Comparison of ENCODE assay signal across 8 cellular contexts in genomic region chr3:105686324-105686897, GRCh38.
DNase-seq lines count a peak whose midpoint lies in the region; ATAC-seq and TF ChIP-seq lines count a peak whose summit lies in the region.

No MANE protein-coding gene starts in this region.

- in situ Hi-C loops in transverse colon (cut with MboI; ENCODE audit: low pct_ligation_motif_present in 1 of 4, low pct_unique_long_range_greater_than_20kb in 1 of 4, low sequenced_read_pairs in 3 of 4) = loop anchor here (25.0 kb wide), 2 partner anchors 176 to 926 kb away; partner anchors contain the start of gene CBLB (in 1 of the 4)

- no peak overlapping the region for H2AFZ ChIP-seq in DND-41 (ENCODE audit: low read depth, low read length)

- peak overlapping the region; percentile 54 for H3K27ac Mint-ChIP-seq in activated T-helper 1 cell treated with anti-CD3 and anti-CD28 coated beads, Interleukin-12 subunit alpha, Interleukin-12 subunit beta, Interleukin-2, Interleukin-4 antibody, amounts not matched to agents 30 ng/mL and 10 ng/mL and 1 ng/mL, durations not matched to agents 14 hours and 24 hours and 36 hours
- no peak overlapping the region for H3K27ac Mint-ChIP-seq in stimulated activated memory B cell treated with anti-CD40 and anti-IgM and Interleukin-4, amounts not matched to agents 10 μg/mL and 1 μg/mL and 100 μg/mL, for 72 hours

- H3K9me3 Mint-ChIP-seq in activated T-helper 1 cell treated with anti-CD3 and anti-CD28 coated beads, Interleukin-12 subunit alpha, Interleukin-12 subunit beta, Interleukin-2, Interleukin-4 antibody, amounts not matched to agents 30 ng/mL and 10 ng/mL and 1 ng/mL, durations not matched to agents 14 hours and 24 hours and 36 hours = no peaks in the 10 kb centered on the region
- no peaks in the 10 kb centered on the region for H3K9me3 Mint-ChIP-seq in stimulated activated memory B cell treated with anti-CD40 and anti-IgM and Interleukin-4, amounts not matched to agents 10 μg/mL and 1 μg/mL and 100 μg/mL, for 72 hours

- no peaks in the 10 kb centered on the region for H3K4me1 ChIP-seq in DND-41 (ENCODE audit: insufficient read depth, low read length)
- H3K4me1 ChIP-seq in transverse colon = no peaks in the 10 kb centered on the region

- H3K4me3 Mint-ChIP-seq in activated T-helper 1 cell treated with anti-CD3 and anti-CD28 coated beads, Interleukin-12 subunit alpha, Interleukin-12 subunit beta, Interleukin-2, Interleukin-4 antibody, amounts not matched to agents 30 ng/mL and 10 ng/mL and 1 ng/mL, durations not matched to agents 14 hours and 24 hours and 36 hours = no peak overlapping the region
- H3K4me3 Mint-ChIP-seq in stimulated activated memory B cell treated with anti-CD40 and anti-IgM and Interleukin-4, amounts not matched to agents 10 μg/mL and 1 μg/mL and 100 μg/mL, for 72 hours = no peak overlapping the region

- intact Hi-C loops in activated T-helper 1 cell treated with anti-CD3 and anti-CD28 coated beads, Interleukin-12 subunit alpha, Interleukin-12 subunit beta, Interleukin-2, Interleukin-4 antibody, amounts not matched to agents 30 ng/mL and 10 ng/mL and 1 ng/mL, durations not matched to agents 14 hours and 24 hours and 36 hours (cut with micrococcal nuclease) = loop anchor here (1.0 to 10.0 kb wide), 6 partner anchors 120 to 1378 kb away; no protein-coding TSS in a partner anchor
- intact Hi-C loops in transverse colon (cut with DNase I; ENCODE audit: low total_unique reads) = no loop called here

- no peak overlapping the region for H3K9ac ChIP-seq in DND-41 (ENCODE audit: low read depth, low read length)

- TF ChIP-seq EP300 in transverse colon (IDR thresholded peaks at IDR 0.05; ENCODE audit: low read depth) = no peak

- 0 out of 2 replicates have a peak, but pooled peaks cover 5% of the 10 kb centered on the region for H3K36me3 ChIP-seq in DND-41 (ENCODE audit: insufficient read depth, low read length)
- peaks cover 0 to 6% (median 0%) of the 10 kb centered on the region in 4 donors for H3K36me3 ChIP-seq in transverse colon

- H3K4me3 ChIP-seq in DND-41 (ENCODE audit: low read depth in 1 of 2, low read length in 2 of 2) (no peak overlapping the region), HFF-Myc (replicated peaks; ENCODE audit: low read depth, low read length) (no peak overlapping the region), transverse colon (no peak overlapping the region)

- WGBS in transverse colon (ENCODE audit: low coverage in 1 of 2), 2 donors = 30 to 42% methylated on average over 2 of the region's 2 CpGs

- H3K27me3 ChIP-seq in DND-41 (ENCODE audit: insufficient read depth, low read length, poor library complexity) = no peaks in the 10 kb centered on the region
- H3K27me3 ChIP-seq in transverse colon = no peaks in the 10 kb centered on the region

- ATAC-seq in DND-41 (ENCODE audit: insufficient read depth, low read depth) (no peak), HG03280 (IDR thresholded peaks at IDR 0.05; ENCODE audit: unreplicated experiment) (no peak), GM18907 (IDR thresholded peaks at IDR 0.05; ENCODE audit: unreplicated experiment) (no peak)
- ATAC-seq in stimulated activated memory B cell treated with anti-CD40 and anti-IgM and Interleukin-4, amounts not matched to agents 10 μg/mL and 1 μg/mL and 100 μg/mL, for 72 hours = no peak

- DNase-seq in DND-41 (no peak), HFF-Myc (ENCODE audit: extremely low read depth, low read depth) (no peak), iPS-NIHi7 (ENCODE audit: extremely low spot score) (peak; percentile 20), transverse colon (no peak)
- DNase-seq in activated T-helper 1 cell treated with anti-CD3 and anti-CD28 coated beads, Interleukin-12 subunit alpha, Interleukin-12 subunit beta, Interleukin-2, Interleukin-4 antibody, amounts not matched to agents 30 ng/mL and 10 ng/mL and 1 ng/mL, durations not matched to agents 14 hours and 24 hours and 36 hours (ENCODE audit: low spot score) = no peak

- no peaks in the 10 kb centered on the region for H3K27me3 Mint-ChIP-seq in activated T-helper 1 cell treated with anti-CD3 and anti-CD28 coated beads, Interleukin-12 subunit alpha, Interleukin-12 subunit beta, Interleukin-2, Interleukin-4 antibody, amounts not matched to agents 30 ng/mL and 10 ng/mL and 1 ng/mL, durations not matched to agents 14 hours and 24 hours and 36 hours (ENCODE audit: insufficient read depth)
- H3K27me3 Mint-ChIP-seq in stimulated activated memory B cell treated with anti-CD40 and anti-IgM and Interleukin-4, amounts not matched to agents 10 μg/mL and 1 μg/mL and 100 μg/mL, for 72 hours = no peaks in the 10 kb centered on the region

- no peaks in the 10 kb centered on the region for H4K20me1 ChIP-seq in DND-41 (ENCODE audit: insufficient read depth, low read length)

- H3K79me2 ChIP-seq in DND-41 (ENCODE audit: insufficient read depth, low read length) = no peaks in the 10 kb centered on the region

- no peak overlapping the region for H3K4me2 ChIP-seq in DND-41 (ENCODE audit: insufficient read depth, low read length)

- H3K4me1 Mint-ChIP-seq in activated T-helper 1 cell treated with anti-CD3 and anti-CD28 coated beads, Interleukin-12 subunit alpha, Interleukin-12 subunit beta, Interleukin-2, Interleukin-4 antibody, amounts not matched to agents 30 ng/mL and 10 ng/mL and 1 ng/mL, durations not matched to agents 14 hours and 24 hours and 36 hours (ENCODE audit: low read depth) = peaks cover 32% of the 10 kb centered on the region
- H3K4me1 Mint-ChIP-seq in stimulated activated memory B cell treated with anti-CD40 and anti-IgM and Interleukin-4, amounts not matched to agents 10 μg/mL and 1 μg/mL and 100 μg/mL, for 72 hours = peaks cover 10% of the 10 kb centered on the region

- no peaks in the 10 kb centered on the region for H3K9me3 ChIP-seq in DND-41 (ENCODE audit: insufficient read depth, low read length, severe bottlenecking)
- H3K9me3 ChIP-seq in transverse colon = no peaks in the 10 kb centered on the region

- H3K27ac ChIP-seq in DND-41 (ENCODE audit: low read length) (no peak overlapping the region), transverse colon (no peak overlapping the region)

- peaks cover 50% of the 10 kb centered on the region for H3K36me3 Mint-ChIP-seq in activated T-helper 1 cell treated with anti-CD3 and anti-CD28 coated beads, Interleukin-12 subunit alpha, Interleukin-12 subunit beta, Interleukin-2, Interleukin-4 antibody, amounts not matched to agents 30 ng/mL and 10 ng/mL and 1 ng/mL, durations not matched to agents 14 hours and 24 hours and 36 hours (ENCODE audit: low read depth)
- H3K36me3 Mint-ChIP-seq in stimulated activated memory B cell treated with anti-CD40 and anti-IgM and Interleukin-4, amounts not matched to agents 10 μg/mL and 1 μg/mL and 100 μg/mL, for 72 hours = peaks cover 16% of the 10 kb centered on the region

- TF ChIP-seq CTCF in DND-41 (IDR thresholded peaks at IDR 0.05; ENCODE audit: borderline replicate concordance, extremely low read depth, low read length, poor library complexity, severe bottlenecking) = peak; percentile 81
- TF ChIP-seq CTCF in HFF-Myc (IDR thresholded peaks at IDR 0.05; ENCODE audit: low read depth, low read length, missing control alignments) = peak; percentile 60
- peak; percentile 55 to 82 (median 69) for TF ChIP-seq CTCF in transverse colon (IDR thresholded peaks at IDR 0.05)

- TF ChIP-seq POLR2A in transverse colon (IDR thresholded peaks at IDR 0.05) = no peak
